ENCODE assay signal across 8 cellular contexts in genomic region chr6:75268121-75268987, GRCh38. TPM values are rescaled to one million over a fixed set of nuclear protein-coding genes. Genes with fewer than 3 reads are reported as not detected.
DNase-seq lines count a peak whose midpoint lies in the region; ATAC-seq, FAIRE-seq and TF ChIP-seq lines count a peak whose summit lies in the region.
"Had no signal": no experiment of that assay in that cellular context is flagged by ENCODE, and none has a peak within 500 bp of the region (broad histone marks: within the 10 kb centered on the region; RNA-seq: fewer than 3 reads in every experiment).

No MANE protein-coding gene starts in this region.

- no peak overlapping the region for H2AFZ ChIP-seq in Karpas-422 (ENCODE audit: low read length)

- H3K9me3 ChIP-seq in Karpas-422 (ENCODE audit: low read length) (peaks cover 4% of the 10 kb centered on the region; the same call in 1 of the 2 replicates), pancreas (no peaks in the 10 kb centered on the region)
- H3K9me3 ChIP-seq: neutrophil had no signal

- intact Hi-C loops in pancreas (cut with DNase I) = loop anchor here in 1 of 3 donors (10.0 kb wide), 1 partner anchor 266 kb away; no protein-coding TSS in a partner anchor

- H3K36me3 ChIP-seq in Karpas-422 (ENCODE audit: insufficient read depth, low read length) (peaks cover 26% of the 10 kb centered on the region), pancreas (peaks cover 0 to 17% (median 7%) of the 10 kb centered on the region in 3 donors)

- peaks cover 23% of the 10 kb centered on the region for H3K4me1 ChIP-seq in Karpas-422 (ENCODE audit: low read length)
- peaks cover 15 to 35% (median 30%) of the 10 kb centered on the region in 3 donors for H3K4me1 ChIP-seq in pancreas

- ATAC-seq in pancreas = peak in 3 of 4 donors; percentile 10 to 62 (median 58)
- no peak for ATAC-seq in GM19023 (IDR thresholded peaks at IDR 0.05; ENCODE audit: unreplicated experiment)
- no peak for ATAC-seq in HG03135 (IDR thresholded peaks at IDR 0.05; ENCODE audit: unreplicated experiment)

- H3K4me2 ChIP-seq in Karpas-422 (ENCODE audit: low read depth, low read length, poor library complexity, severe bottlenecking) = peak overlapping the region; percentile 7

- H3K27ac ChIP-seq in Karpas-422 (ENCODE audit: low read length) (no peak overlapping the region), pancreas (peak overlapping the region in 3 of 4 donors; percentile 25 to 69 (median 37))
- H3K27ac ChIP-seq: neutrophil had no signal

- H3K9ac ChIP-seq in Karpas-422 (ENCODE audit: low read length) = no peak overlapping the region

- 64 to 71% methylated on average over 5 of the region's 5 CpGs for WGBS in pancreas, 2 donors

- TF ChIP-seq POLR2A in GM12892 (IDR thresholded peaks at IDR 0.05; ENCODE audit: low read depth, low read length) = no peak

- H3K27me3 ChIP-seq in Karpas-422 (ENCODE audit: low read length) = no peaks in the 10 kb centered on the region
- H3K27me3 ChIP-seq in pancreas = no peaks in the 10 kb centered on the region
- H3K27me3 ChIP-seq: neutrophil had no signal

- in situ Hi-C loops in KBM-7 (cut with MboI; ENCODE audit: low pct_unique_long_range_greater_than_20kb, low sequenced_read_pairs) = no loop called here

- H3K4me3 ChIP-seq in Karpas-422 (ENCODE audit: low read length) (no peak overlapping the region), epithelial cell of esophagus (ENCODE audit: low read length) (no peak overlapping the region), pancreas (no peak overlapping the region)

- FAIRE-seq in GM12892 (lab: Jason Lieb, UNC) (peak; percentile 17), pancreas (lab: Jason Lieb, UNC) (no peak)

- H3K79me2 ChIP-seq in Karpas-422 (ENCODE audit: low read length) = peaks cover 96% of the 10 kb centered on the region

- 0 out of 2 replicates have a peak, but pooled peaks cover 5% of the 10 kb centered on the region for H4K20me1 ChIP-seq in Karpas-422 (ENCODE audit: insufficient read depth, low read depth, low read length)

- no peaks in the 10 kb centered on the region for H3K9me2 ChIP-seq in Karpas-422 (replicated peaks; ENCODE audit: insufficient read depth, low read length)

- TF ChIP-seq CTCF in epithelial cell of esophagus (IDR thresholded peaks at IDR 0.05; ENCODE audit: insufficient read depth, low read depth, low read length, missing control alignments) = no peak
- TF ChIP-seq CTCF in pancreas (IDR thresholded peaks at IDR 0.05) = no peak

- DNase-seq in GM12892 (ENCODE audit: insufficient read length) (no peak), Karpas-422 (no peak), epithelial cell of esophagus (ENCODE audit: low read depth) (peak; percentile 88), pancreas (no peak), KBM-7 (no peak)

RNA-seq across cellular contexts. Expression of gene TMEM30A, which starts 16.2 kb away (rescaled TPM):
- polyA plus RNA-seq in GM12892 (2012; ENCODE audit: missing spikeins) = 46.2 TPM
- total RNA-seq in Karpas-422 (2014; rRNA removed; shearing (Covaris generic); ENCODE audit: low replicate concordance) = 39.6 and 78.5 TPM in 2 replicates
- 10 to 100 TPM; 61.4 to 85.5 (median 70.5) TPM for total RNA-seq in pancreas
- polyA plus RNA-seq in pancreas = 10 to 100 TPM; 21.2 to 44.5 TPM

RNA-seq across cellular contexts. Expression of gene COX7A2, which starts 24.8 kb away (rescaled TPM):
- 412 TPM for polyA plus RNA-seq in GM12892 (2012; ENCODE audit: missing spikeins)
- 161 and 346 TPM in 2 replicates for total RNA-seq in Karpas-422 (2014; rRNA removed; shearing (Covaris generic); ENCODE audit: low replicate concordance)
- total RNA-seq in pancreas = 100 to 1,000 TPM in 4 of 6 donors, 10 to 100 TPM in 2; 76.5 to 147 (median 125) TPM
- polyA plus RNA-seq in pancreas = 100 to 1,000 TPM; 188 to 214 TPM

Comparison
In these comparisons a context has a peak if more than half of its experiments do, and no peak if none do; other contexts are left out.
1. ATAC-seq: peak in pancreas (3 of 4); none in GM19023 (single experiment) and HG03135 (single experiment).